In genomic region chr6:146041282-146041681, GRCh38 we compare ENCODE assay signal across 9 cellular contexts. TPM values are rescaled to one million over a fixed set of nuclear protein-coding genes. Genes with fewer than 3 reads are reported as not detected.
DNase-seq lines count a peak whose midpoint lies in the region; ATAC-seq and TF ChIP-seq lines count a peak whose summit lies in the region.
"Had no signal": no experiment of that assay in that cellular context is flagged by ENCODE, and none has a peak within 500 bp of the region (broad histone marks: within the 10 kb centered on the region; RNA-seq: fewer than 3 reads in every experiment).

No MANE protein-coding gene starts in this region.

- no peak overlapping the region for H3K27ac ChIP-seq in coronary artery
- H3K27ac ChIP-seq: thoracic aorta had no signal

- no peaks in the 10 kb centered on the region for H3K36me3 ChIP-seq in GM06990 (ENCODE audit: control insufficient read depth, insufficient read depth, low read length)
- H3K36me3 ChIP-seq: thoracic aorta had no signal

- H3K4me3 ChIP-seq in GM06990 (replicated peaks; ENCODE audit: low read depth, low read length): no peak overlapping the region
- no peak overlapping the region for H3K4me3 ChIP-seq in coronary artery
- H3K4me3 ChIP-seq: thoracic aorta had no signal

- TF ChIP-seq CTCF in GM06990 (IDR thresholded peaks at IDR 0.05; ENCODE audit: insufficient read depth, low read length, poor library complexity, severe bottlenecking): peak; percentile 45
- no peak for TF ChIP-seq CTCF in coronary artery (IDR thresholded peaks at IDR 0.05)

- no peak for DNase-seq in GM06990 (ENCODE audit: extremely low read depth, insufficient read length)
- peak; percentile 25 for DNase-seq in UCSD-AML1 (lab: John Stamatoyannopoulos, UW; ENCODE audit: unreplicated experiment)
- DNase-seq in lung microvascular endothelial cell (ENCODE audit: low read depth in 2 of 2): peak; percentile 55 to 82
- no peak for DNase-seq in NCI-H774 (lab: John Stamatoyannopoulos, UW)
- DNase-seq in T-helper 9 cell: no peak
- no peak for DNase-seq in coronary artery (ENCODE audit: low spot score)

- ATAC-seq in HG03342 (IDR thresholded peaks at IDR 0.05; ENCODE audit: unreplicated experiment): peak; percentile 55
- no peak for ATAC-seq in GM21786 (IDR thresholded peaks at IDR 0.05; ENCODE audit: unreplicated experiment)

- no peaks in the 10 kb centered on the region for H3K27me3 ChIP-seq in GM06990 (replicated peaks; ENCODE audit: control insufficient read depth, insufficient read depth, low read length)

RNA-seq across cellular contexts. Expression of gene GRM1, which starts 12.4 kb away (rescaled TPM):
- under 0.01 TPM in 1 of 2 replicates, not detected in the other for total RNA-seq in lung microvascular endothelial cell

Comparison
In these comparisons a context has a peak if more than half of its experiments do, and no peak if none do; other contexts are left out.
1. DNase-seq: peak in UCSD-AML1 (single experiment) and lung microvascular endothelial cell (2 of 2); none in GM06990 (single experiment), NCI-H774 (single experiment), T-helper 9 cell (single experiment) and coronary artery (single experiment).